In genomic region chr7:24573554-24574338, GRCh38 we compare ENCODE assay signal across 8 cellular contexts. TPM values are rescaled to one million over a fixed set of nuclear protein-coding genes. Genes with fewer than 3 reads are reported as not detected.
DNase-seq lines count a peak whose midpoint lies in the region; ATAC-seq lines count a peak whose summit lies in the region.

No MANE protein-coding gene starts in this region.

- peak; percentile 35 for ATAC-seq in HG02571 (IDR thresholded peaks at IDR 0.05; ENCODE audit: unreplicated experiment)

- peaks cover 3% of the 10 kb centered on the region for H3K27me3 ChIP-seq in ectodermal cell (ENCODE audit: control insufficient read depth, insufficient read depth, low read length, poor library complexity, severe bottlenecking)

- WGBS in ectodermal cell, 2 experiments = 0 to 1% methylated on average over 101 of the region's 101 CpGs

- peaks cover 5% of the 10 kb centered on the region for H3K4me1 ChIP-seq in ectodermal cell (ENCODE audit: control insufficient read depth, insufficient read depth, low read length)

- H3K9me3 ChIP-seq in ectodermal cell (ENCODE audit: control insufficient read depth, low read length) = no peaks in the 10 kb centered on the region

- H3K36me3 ChIP-seq in ectodermal cell (ENCODE audit: control insufficient read depth, insufficient read depth, low read length) = no peaks in the 10 kb centered on the region

- DNase-seq in NCI-H82 (lab: John Stamatoyannopoulos, UW) (peak; percentile 74), NCI-H82 treated with DMSO at 0.1 percent for 48 hours (lab: John Stamatoyannopoulos, UW; ENCODE audit: unreplicated experiment) (no peak), NAMALWA (ENCODE audit: low spot score) (peak; percentile 84), medulla oblongata (ENCODE audit: extremely low spot score) (peak; percentile 15)
- peak; percentile 32 for DNase-seq in activated CD4-positive, alpha-beta T cell treated with anti-CD3 and anti-CD28 coated beads, Interleukin-2, amount 50 U/mL, for 1 hour
- DNase-seq in stimulated activated CD8-positive, alpha-beta memory T cell treated with anti-CD3 and anti-CD28 coated beads, Interleukin-7, amount 100 ng/mL, for 1 hour (ENCODE audit: low read depth in 2 of 2) = peak; percentile 1 to 9

- H3K4me3 ChIP-seq in ectodermal cell (ENCODE audit: insufficient read depth, low read depth, low read length) = peak overlapping the region; percentile 78

- peak overlapping the region; percentile 79 for H3K27ac ChIP-seq in ectodermal cell (ENCODE audit: insufficient read depth, low read depth, low read length, poor library complexity, severe bottlenecking)

RNA-seq across cellular contexts. Expression of gene PALS2, which starts 0.5 kb away (rescaled TPM):
- 43.4 TPM for polyA plus RNA-seq in ectodermal cell (2013, experiment 1 of 4)
- polyA plus RNA-seq in ectodermal cell (2013, experiment 2 of 4) = 28.6 TPM
- polyA plus RNA-seq in ectodermal cell (2013, experiment 3 of 4) = 27.4 TPM
- 24.6 TPM for polyA plus RNA-seq in ectodermal cell (2013, experiment 4 of 4)
